Comparison of ENCODE assay signal across 17 cellular contexts in the genomic region with DNA sequence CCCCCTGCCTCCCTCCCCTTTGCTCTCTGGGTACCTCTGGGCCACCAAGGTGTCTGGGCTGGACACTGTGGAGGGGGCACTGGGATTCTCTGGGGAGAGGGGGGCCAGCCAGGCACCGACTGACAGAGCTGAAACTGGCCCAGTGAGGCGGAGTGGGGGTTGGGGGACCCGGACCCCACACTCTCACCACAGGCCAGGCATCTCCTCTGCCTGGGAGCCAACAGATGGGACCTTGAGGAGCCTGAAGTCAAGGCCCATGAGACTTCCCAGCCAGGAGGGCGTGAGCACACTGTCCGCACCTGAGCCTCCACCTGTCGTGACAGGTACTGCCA. TPM values are rescaled to one million over a fixed set of nuclear protein-coding genes. Genes with fewer than 3 reads are reported as not detected.
DNase-seq lines count a peak whose midpoint lies in the region; ATAC-seq and TF ChIP-seq lines count a peak whose summit lies in the region.
"Had no signal": no experiment of that assay in that cellular context is flagged by ENCODE, and none has a peak within 500 bp of the region (broad histone marks: within the 10 kb centered on the region; RNA-seq: fewer than 3 reads in every experiment).

No MANE protein-coding gene starts in this region.

- H3K23ac ChIP-seq in mesendoderm (ENCODE audit: low read length), result no peak overlapping the region

- no peaks in the 10 kb centered on the region for H3K36me3 Mint-ChIP-seq in mesothelial cell of epicardium
- H3K36me3 Mint-ChIP-seq: CD4-positive, alpha-beta memory T cell had no signal

- no peak for ATAC-seq in Right ventricle myocardium inferior
- ATAC-seq in right cardiac atrium, result no peak
- ATAC-seq in HG03280 (IDR thresholded peaks at IDR 0.05; ENCODE audit: unreplicated experiment), result no peak
- ATAC-seq: HCT116 had no signal

- no peaks in the 10 kb centered on the region for H3K79me1 ChIP-seq in mesendoderm (ENCODE audit: low read length)

- DNase-seq in Right ventricle myocardium inferior (ENCODE audit: missing footprints) (peak; percentile 20), right cardiac atrium (no peak), NT2/D1 (ENCODE audit: low read depth, low spot score) (no peak), mesendoderm (no peak), tibial nerve (ENCODE audit: low spot score in 2 of 2) (no peak), mesothelial cell of epicardium (ENCODE audit: low spot score in 2 of 2, unreplicated experiment in 2 of 2) (no peak)
- DNase-seq: 8988T; ACHN; CD4-positive, alpha-beta memory T cell; DMS79 treated with DMSO at 0.1 percent for 48 hours; EL; GOT3; IMR-90; KBM-7 had no signal

- H3K4me3 ChIP-seq in right cardiac atrium (ENCODE audit: low read length) (no peak overlapping the region), NT2/D1 (ENCODE audit: insufficient read length, low read depth) (no peak overlapping the region), mesendoderm (ENCODE audit: low read length) (no peak overlapping the region), tibial nerve (no peak overlapping the region)

- no peak overlapping the region for H3K4me3 Mint-ChIP-seq in mesothelial cell of epicardium
- H3K4me3 Mint-ChIP-seq: CD4-positive, alpha-beta memory T cell had no signal

- H3K27ac Mint-ChIP-seq in mesothelial cell of epicardium, result no peak overlapping the region
- H3K27ac Mint-ChIP-seq: CD4-positive, alpha-beta memory T cell had no signal

- H2BK120ac ChIP-seq in mesendoderm (ENCODE audit: low read depth, low read length), result no peak overlapping the region

- no peak overlapping the region for H2AK5ac ChIP-seq in mesendoderm (ENCODE audit: low read length)

- no peak overlapping the region for H3K4me2 ChIP-seq in mesendoderm (ENCODE audit: low read length)

- no peak for TF ChIP-seq EP300 in tibial nerve (IDR thresholded peaks at IDR 0.05)

- no peaks in the 10 kb centered on the region for H3K36me3 ChIP-seq in NT2/D1 (ENCODE audit: insufficient read depth, insufficient read length, low read length)
- H3K36me3 ChIP-seq in mesendoderm (ENCODE audit: control insufficient read depth, insufficient read depth, low read length), result no peaks in the 10 kb centered on the region
- H3K36me3 ChIP-seq in tibial nerve, result no peaks in the 10 kb centered on the region

- H3K4ac ChIP-seq in mesendoderm (ENCODE audit: low read depth, low read length), result no peak overlapping the region

- no peak overlapping the region for H4K8ac ChIP-seq in mesendoderm (ENCODE audit: low read depth, low read length)

- H3K79me2 ChIP-seq in mesendoderm (ENCODE audit: control insufficient read depth, insufficient read depth, low read length), result no peaks in the 10 kb centered on the region

- WGBS in right cardiac atrium, result 85% methylated on average over 6 of the region's 6 CpGs
- no CpG with 5 or more reads among the region's 6 CpGs for WGBS in mesendoderm (ENCODE audit: extremely low coverage, insufficient coverage, low lambda C conversion rate)
- 86% methylated on average over 5 to 6 of the region's 6 CpGs for WGBS in tibial nerve, 2 donors

- H3K27ac ChIP-seq in right cardiac atrium (ENCODE audit: low read length), result no peak overlapping the region
- H3K27ac ChIP-seq in mesendoderm (ENCODE audit: low read depth, low read length), result no peak overlapping the region
- no peak overlapping the region for H3K27ac ChIP-seq in tibial nerve
- H3K27ac ChIP-seq: C4-2B had no signal

- H3K56ac ChIP-seq in mesendoderm (ENCODE audit: low read length), result peak overlapping the region; percentile 57

- H3K18ac ChIP-seq in mesendoderm (ENCODE audit: low read length), result no peak overlapping the region

- intact Hi-C loops in Right ventricle myocardium inferior (cut with DNase I) (no loop called here), right cardiac atrium (cut with DNase I) (no loop called here)

- no peak overlapping the region for H2BK15ac ChIP-seq in mesendoderm (replicated peaks; ENCODE audit: low read depth)

- no peaks in the 10 kb centered on the region for H3K4me1 ChIP-seq in right cardiac atrium (ENCODE audit: control insufficient read depth, insufficient read depth, low read length)
- H3K4me1 ChIP-seq in NT2/D1 (ENCODE audit: insufficient read depth, insufficient read length), result peaks cover 12% of the 10 kb centered on the region
- no peaks in the 10 kb centered on the region for H3K4me1 ChIP-seq in mesendoderm (ENCODE audit: control insufficient read depth, low read depth, low read length)
- peaks cover 0 to 45% (median 15%) of the 10 kb centered on the region in 4 donors for H3K4me1 ChIP-seq in tibial nerve

- H3K9ac ChIP-seq in NT2/D1 (ENCODE audit: insufficient read length, low read depth) (peak overlapping the region; percentile 9), mesendoderm (ENCODE audit: low read length) (no peak overlapping the region)

- no peaks in the 10 kb centered on the region for H3K27me3 Mint-ChIP-seq in mesothelial cell of epicardium (ENCODE audit: low read depth)
- H3K27me3 Mint-ChIP-seq: CD4-positive, alpha-beta memory T cell had no signal

- peaks cover 13% of the 10 kb centered on the region for H3K4me1 Mint-ChIP-seq in mesothelial cell of epicardium
- H3K4me1 Mint-ChIP-seq: CD4-positive, alpha-beta memory T cell had no signal

- no peak overlapping the region for H2BK5ac ChIP-seq in mesendoderm (ENCODE audit: low read length)

- H3K27me3 ChIP-seq in right cardiac atrium (ENCODE audit: control insufficient read depth, insufficient read depth) (no peaks in the 10 kb centered on the region), NT2/D1 (ENCODE audit: insufficient read depth, insufficient read length) (no peaks in the 10 kb centered on the region), mesendoderm (ENCODE audit: insufficient read depth, low read length, poor library complexity) (no peaks in the 10 kb centered on the region), tibial nerve (no peaks in the 10 kb centered on the region)

- no peak overlapping the region for H4K5ac ChIP-seq in mesendoderm (ENCODE audit: low read length)

- H3K9me3 Mint-ChIP-seq in mesothelial cell of epicardium, result no peaks in the 10 kb centered on the region
- H3K9me3 Mint-ChIP-seq: CD4-positive, alpha-beta memory T cell had no signal

- no peak for TF ChIP-seq POLR2A in tibial nerve (IDR thresholded peaks at IDR 0.05)

- TF ChIP-seq CTCF in tibial nerve (IDR thresholded peaks at IDR 0.05) (no peak), mesothelial cell of epicardium (IDR thresholded peaks at IDR 0.05; ENCODE audit: unreplicated experiment) (no peak)

- H3K9me3 ChIP-seq in right cardiac atrium (ENCODE audit: control insufficient read depth, low read length), result no peaks in the 10 kb centered on the region
- no peaks in the 10 kb centered on the region for H3K9me3 ChIP-seq in NT2/D1 (ENCODE audit: insufficient read depth, low read length)
- no peaks in the 10 kb centered on the region for H3K9me3 ChIP-seq in tibial nerve

RNA-seq across cellular contexts. Expression of a gene that starts 39.8 kb away (rescaled TPM):
- total RNA-seq in Right ventricle myocardium inferior, result 101 TPM
- 100 to 1,000 TPM; 102 to 158 (median 117) TPM for total RNA-seq in right cardiac atrium
- polyA plus RNA-seq in right cardiac atrium, result 50.1 TPM
- 2.9 TPM for polyA plus RNA-seq in mesendoderm (2013, experiment 1 of 2)
- 3.3 TPM for polyA plus RNA-seq in mesendoderm (2013, experiment 2 of 2)
- total RNA-seq in tibial nerve, result 10 to 100 TPM; 10.7 to 48.3 (median 23.3) TPM
- 44.5 to 53.0 TPM (median 49.1 TPM) in 3 replicates for total RNA-seq in mesothelial cell of epicardium

RNA-seq across cellular contexts. Expression of a gene that starts 41.1 kb away (rescaled TPM):
- total RNA-seq in Right ventricle myocardium inferior (2.5 TPM), right cardiac atrium (10 to 100 TPM in 2 of 4 donors, 1 to 10 TPM in 2; 8.3 to 20.2 (median 12.9) TPM), tibial nerve (1 to 10 TPM in 2 of 4 donors, under 1 TPM in 2; under 0.01 to 1.9 (median 1.4) TPM), mesothelial cell of epicardium (not detected in 3 replicates)
- 10.7 TPM for polyA plus RNA-seq in right cardiac atrium
- 0.04 TPM for polyA plus RNA-seq in mesendoderm (2013, experiment 1 of 2)
- not detected for polyA plus RNA-seq in mesendoderm (2013, experiment 2 of 2)

RNA-seq across cellular contexts. Expression of a gene that starts 55.2 kb away (rescaled TPM):
- total RNA-seq in Right ventricle myocardium inferior (25.1 TPM), right cardiac atrium (10 to 100 TPM; 11.2 to 32.1 (median 23.4) TPM), tibial nerve (not detected), mesothelial cell of epicardium (not detected in 3 replicates)
- polyA plus RNA-seq in right cardiac atrium, result 39.6 TPM
- polyA plus RNA-seq in mesendoderm (2013, experiment 1 of 2), result not detected
- polyA plus RNA-seq in mesendoderm (2013, experiment 2 of 2), result not detected
- total RNA-seq: CD4-positive, alpha-beta memory T cell; IMR-90 had no signal
- polyA plus RNA-seq: CD4-positive, alpha-beta memory T cell; IMR-90 had no signal

Comparison
In these comparisons a context has a peak if more than half of its experiments do, and no peak if none do; other contexts are left out.
1. RNA of a gene that starts 55.2 kb away (total RNA-seq): 11.2 to 32.1 TPM in right cardiac atrium and 25.1 TPM in Right ventricle myocardium inferior (single experiment); not detected in tibial nerve and not detected in mesothelial cell of epicardium; every median in the first group is over 10 times any median in the second.